Comparison of ENCODE assay signal across 9 cellular contexts in genomic region chr17:56785396-56785795, GRCh38. TPM values are rescaled to one million over a fixed set of nuclear protein-coding genes. Genes with fewer than 3 reads are reported as not detected.
A peak's percentile ranks its signal among the peaks of the same experiment; 100 is the strongest.
DNase-seq lines count a peak whose midpoint lies in the region; ATAC-seq and TF ChIP-seq lines count a peak whose summit lies in the region.
"Had no signal": no experiment of that assay in that cellular context is flagged by ENCODE, and none has a peak within 500 bp of the region (broad histone marks: within the 10 kb centered on the region; RNA-seq: fewer than 3 reads in every experiment).

No MANE protein-coding gene starts in this region.

- H3K4me2 ChIP-seq in IMR-90 (ENCODE audit: low read depth, low read length), result no peak overlapping the region
- no peak overlapping the region for H3K4me2 ChIP-seq in mesenchymal stem cell (ENCODE audit: low read length, poor library complexity, severe bottlenecking)

- POLR2A ChIA-PET in IMR-90 (lab: Charles Lee; ENCODE audit: unreplicated experiment), result no interaction called here

- H3K4me3 ChIP-seq in IMR-90 (ENCODE audit: insufficient read depth, low read depth, low read length) (no peak overlapping the region), adipocyte (ENCODE audit: low read length) (no peak overlapping the region), mesenchymal stem cell (ENCODE audit: insufficient read depth in 1 of 2, low read depth in 1 of 2, low read length in 2 of 2) (no peak overlapping the region), esophagus squamous epithelium (no peak overlapping the region)
- H3K4me3 ChIP-seq: cardiac muscle cell, thoracic aorta had no signal

- H3K27ac Mint-ChIP-seq in activated T-helper 2 cell treated with anti-CD3 and anti-CD28 coated beads, Interferon-gamma antibody, Interleukin-2, Interleukin-4, amounts not matched to agents 10 μg/mL and 5 μg/mL and 100 μg/mL, durations not matched to agents 14 hours and 24 hours and 36 hours, result no peak overlapping the region

- peak overlapping the region; percentile 62 for H4K91ac ChIP-seq in IMR-90 (ENCODE audit: insufficient read depth, low read depth, low read length)
- peak overlapping the region; percentile 90 for H4K91ac ChIP-seq in mesenchymal stem cell (ENCODE audit: low read length)

- no CpG with 5 or more reads among the region's 5 CpGs for WGBS in IMR-90 (ENCODE audit: extremely low coverage in 2 of 2, insufficient read length in 1 of 2), 2 experiments
- 73% methylated on average over 5 of the region's 5 CpGs for WGBS in mesenchymal stem cell
- WGBS in esophagus squamous epithelium, 2 donors, result 29 to 46% methylated on average over 5 of the region's 5 CpGs

- H3K56ac ChIP-seq in IMR-90 (ENCODE audit: extremely low read depth, insufficient read depth, low read length), result no peak overlapping the region

- peaks cover 11% of the 10 kb centered on the region for H3K36me3 Mint-ChIP-seq in activated T-helper 2 cell treated with anti-CD3 and anti-CD28 coated beads, Interferon-gamma antibody, Interleukin-2, Interleukin-4, amounts not matched to agents 10 μg/mL and 5 μg/mL and 100 μg/mL, durations not matched to agents 14 hours and 24 hours and 36 hours (ENCODE audit: low read depth)

- no TSS peak for BruUV-seq in IMR-90 (replicated peaks; lab: Mats Ljungman, UMichigan)

- TF ChIP-seq RAD21 in IMR-90 (IDR thresholded peaks at IDR 0.05; ENCODE audit: low read length), result no peak

- peak overlapping the region; percentile 44 to 55 for H4K8ac ChIP-seq in IMR-90 (ENCODE audit: low read depth in 2 of 2, low read length in 2 of 2)
- peak overlapping the region; percentile 35 for H4K8ac ChIP-seq in mesenchymal stem cell (ENCODE audit: low read length)

- H2BK5ac ChIP-seq in IMR-90 (ENCODE audit: low read depth, low read length, poor library complexity, severe bottlenecking) (peak overlapping the region; percentile 7), mesenchymal stem cell (ENCODE audit: low read depth, low read length, poor library complexity, severe bottlenecking) (no peak overlapping the region)

- CTCF ChIA-PET in IMR-90 (lab: Yijun Ruan, JAX), result no interaction called here

- no peak for TF ChIP-seq POLR2A in IMR-90 (IDR thresholded peaks at IDR 0.05; ENCODE audit: low read depth, low read length)
- no peak for TF ChIP-seq POLR2A in esophagus squamous epithelium (IDR thresholded peaks at IDR 0.05)

- peak overlapping the region; percentile 84 for H2BK20ac ChIP-seq in IMR-90 (ENCODE audit: low read depth, low read length)

- dilution Hi-C loops in IMR-90 (cut with HindIII; ENCODE audit: low sequenced_read_pairs, unreplicated experiment), result no loop called here

- intact Hi-C loops in IMR-90 (cut with micrococcal nuclease), result no loop called here
- intact Hi-C loops in esophagus squamous epithelium (cut with DNase I), result no loop called here
- intact Hi-C loops in activated T-helper 2 cell treated with anti-CD3 and anti-CD28 coated beads, Interferon-gamma antibody, Interleukin-2, Interleukin-4, amounts not matched to agents 10 μg/mL and 5 μg/mL and 100 μg/mL, durations not matched to agents 14 hours and 24 hours and 36 hours (cut with micrococcal nuclease), result loop anchor here (5.0 kb wide), 1 partner anchor 47 kb away; the partner anchor contains the start of genes C17orf67 and DGKE

- no peak overlapping the region for H3K4me3 Mint-ChIP-seq in activated T-helper 2 cell treated with anti-CD3 and anti-CD28 coated beads, Interferon-gamma antibody, Interleukin-2, Interleukin-4, amounts not matched to agents 10 μg/mL and 5 μg/mL and 100 μg/mL, durations not matched to agents 14 hours and 24 hours and 36 hours (ENCODE audit: low read depth)

- ATAC-seq in IMR-90 (ENCODE audit: low read depth), result 0 out of 2 replicates have a peak, but pooled peaks have one; percentile 9

- no peaks in the 10 kb centered on the region for H3K79me1 ChIP-seq in IMR-90 (ENCODE audit: low read depth in 1 of 2, low read length in 2 of 2)
- H3K79me1 ChIP-seq in mesenchymal stem cell (replicated peaks; ENCODE audit: low read length, poor library complexity, severe bottlenecking), result no peaks in the 10 kb centered on the region

- DNase-seq in DMS 273 treated with DMSO at 0.1 percent for 48 hours (lab: John Stamatoyannopoulos, UW) (peak; percentile 66), IMR-90 (peak; percentile 67), adipocyte (ENCODE audit: low read depth) (peak; percentile 37), mesenchymal stem cell (no peak), UCSD-AML1 (lab: John Stamatoyannopoulos, UW; ENCODE audit: unreplicated experiment) (no peak), esophagus squamous epithelium (lab: John Stamatoyannopoulos, UW) (no peak)
- no peak for DNase-seq in activated T-helper 2 cell treated with anti-CD3 and anti-CD28 coated beads, Interferon-gamma antibody, Interleukin-2, Interleukin-4, amounts not matched to agents 10 μg/mL and 5 μg/mL and 100 μg/mL, durations not matched to agents 14 hours and 24 hours and 36 hours (ENCODE audit: low spot score)

- H3K9ac ChIP-seq in IMR-90 (ENCODE audit: low read depth, low read length), result no peak overlapping the region
- no peak overlapping the region for H3K9ac ChIP-seq in adipocyte (ENCODE audit: low read length)
- H3K9ac ChIP-seq in mesenchymal stem cell (ENCODE audit: low read length), result no peak overlapping the region

- H3K4ac ChIP-seq in IMR-90 (ENCODE audit: low read depth, low read length) (peak overlapping the region; percentile 67), mesenchymal stem cell (ENCODE audit: low read depth in 1 of 2, low read length in 2 of 2) (peak overlapping the region in 1 of 2 experiments; percentile 69)

- H3K18ac ChIP-seq in IMR-90 (ENCODE audit: low read depth, low read length) (peak overlapping the region; percentile 62), mesenchymal stem cell (ENCODE audit: low read depth in 1 of 2, low read length in 2 of 2) (peak overlapping the region in 1 of 2 experiments; percentile 89)

- in situ Hi-C loops in IMR-90 (cut with MboI; ENCODE audit: low sequenced_read_pairs), result no loop called here

- H2BK15ac ChIP-seq in IMR-90 (ENCODE audit: low read depth, low read length) (peak overlapping the region; percentile 87; the same call in 2 of the 3 replicates), mesenchymal stem cell (ENCODE audit: low read depth, poor library complexity, severe bottlenecking) (peak overlapping the region; percentile 76)

- H3K27ac ChIP-seq in IMR-90 (ENCODE audit: insufficient read depth, low read length) (peak overlapping the region; percentile 26; the same call in 1 of the 2 replicates), mesenchymal stem cell (ENCODE audit: low read length, poor library complexity, severe bottlenecking) (no peak overlapping the region), esophagus squamous epithelium (no peak overlapping the region)
- H3K27ac ChIP-seq: cardiac muscle cell, thoracic aorta had no signal

- no peaks in the 10 kb centered on the region for H3K9me3 Mint-ChIP-seq in activated T-helper 2 cell treated with anti-CD3 and anti-CD28 coated beads, Interferon-gamma antibody, Interleukin-2, Interleukin-4, amounts not matched to agents 10 μg/mL and 5 μg/mL and 100 μg/mL, durations not matched to agents 14 hours and 24 hours and 36 hours

- H4K20me1 ChIP-seq in IMR-90 (ENCODE audit: insufficient read depth, low read length), result no peaks in the 10 kb centered on the region

- no peak overlapping the region; the same call in 1 of the 2 replicates for H4K5ac ChIP-seq in IMR-90 (ENCODE audit: low read depth, low read length)

- H3K4me1 ChIP-seq in IMR-90 (ENCODE audit: control insufficient read depth, insufficient read depth, low read length) (peaks cover 16% of the 10 kb centered on the region), adipocyte (ENCODE audit: control insufficient read depth, insufficient read depth, low read length) (peaks cover 3% of the 10 kb centered on the region), mesenchymal stem cell (ENCODE audit: control insufficient read depth, insufficient read depth, low read depth, low read length) (peaks cover 10% of the 10 kb centered on the region), esophagus squamous epithelium (peaks cover 0 to 32% (median 6%) of the 10 kb centered on the region in 3 donors)

- H2AFZ ChIP-seq in IMR-90 (replicated peaks; ENCODE audit: low read length, poor library complexity), result peak overlapping the region; percentile 48
- no peak overlapping the region for H2AFZ ChIP-seq in mesenchymal stem cell (ENCODE audit: low read depth, low read length)

- peak overlapping the region; percentile 87 for H2AK5ac ChIP-seq in IMR-90 (ENCODE audit: low read depth, low read length)
- peak overlapping the region; percentile 70 for H2AK5ac ChIP-seq in mesenchymal stem cell (ENCODE audit: low read length, severe bottlenecking)

- H3K14ac ChIP-seq in IMR-90 (replicated peaks; ENCODE audit: low read depth, low read length) (peak overlapping the region; percentile 42), mesenchymal stem cell (ENCODE audit: low read length in 2 of 2) (no peak overlapping the region)

- no peaks in the 10 kb centered on the region for H3K27me3 Mint-ChIP-seq in activated T-helper 2 cell treated with anti-CD3 and anti-CD28 coated beads, Interferon-gamma antibody, Interleukin-2, Interleukin-4, amounts not matched to agents 10 μg/mL and 5 μg/mL and 100 μg/mL, durations not matched to agents 14 hours and 24 hours and 36 hours (ENCODE audit: low read depth)

- H3K9me3 ChIP-seq in IMR-90 (ENCODE audit: control insufficient read depth, insufficient read depth, low read length), result no peaks in the 10 kb centered on the region
- no peaks in the 10 kb centered on the region for H3K9me3 ChIP-seq in adipocyte (ENCODE audit: control insufficient read depth, low read length)
- H3K9me3 ChIP-seq in mesenchymal stem cell (ENCODE audit: control insufficient read depth, low read length), result no peaks in the 10 kb centered on the region
- H3K9me3 ChIP-seq in esophagus squamous epithelium, result no peaks in the 10 kb centered on the region
- H3K9me3 ChIP-seq: thoracic aorta had no signal

- peaks cover 13% of the 10 kb centered on the region for H3K9me1 ChIP-seq in IMR-90 (ENCODE audit: insufficient read depth, low read length)

- H2BK120ac ChIP-seq in IMR-90 (ENCODE audit: low read depth, low read length) (peak overlapping the region; percentile 77), mesenchymal stem cell (ENCODE audit: low read depth, low read length) (peak overlapping the region; percentile 64)

- peak overlapping the region; percentile 62 for H2AK9ac ChIP-seq in IMR-90 (replicated peaks; ENCODE audit: low read depth, low read length, poor library complexity)

- peaks cover 39% of the 10 kb centered on the region for H3K4me1 Mint-ChIP-seq in activated T-helper 2 cell treated with anti-CD3 and anti-CD28 coated beads, Interferon-gamma antibody, Interleukin-2, Interleukin-4, amounts not matched to agents 10 μg/mL and 5 μg/mL and 100 μg/mL, durations not matched to agents 14 hours and 24 hours and 36 hours (ENCODE audit: low read depth)

- TF ChIP-seq CTCF in IMR-90 (conservative IDR thresholded peaks at IDR 0.05; ENCODE audit: low read depth, low read length) (no peak), esophagus squamous epithelium (IDR thresholded peaks at IDR 0.05) (no peak)

- H3K36me3 ChIP-seq in IMR-90 (ENCODE audit: control insufficient read depth, insufficient read depth, low read length) (no peaks in the 10 kb centered on the region), adipocyte (ENCODE audit: control insufficient read depth, insufficient read depth, low read length, severe bottlenecking) (no peaks in the 10 kb centered on the region), mesenchymal stem cell (ENCODE audit: control insufficient read depth in 1 of 2, insufficient read depth in 2 of 2, low read depth in 1 of 2, low read length in 2 of 2) (no peaks in the 10 kb centered on the region), esophagus squamous epithelium (no peaks in the 10 kb centered on the region)
- H3K36me3 ChIP-seq: cardiac muscle cell, thoracic aorta had no signal

- H3K23ac ChIP-seq in IMR-90 (ENCODE audit: low read depth, low read length), result peak overlapping the region; percentile 10; the same call in 1 of the 2 replicates
- no peak overlapping the region for H3K23ac ChIP-seq in mesenchymal stem cell (ENCODE audit: low read length in 2 of 2)

- no peaks in the 10 kb centered on the region for H3K27me3 ChIP-seq in IMR-90 (ENCODE audit: control insufficient read depth, insufficient read depth, low read length)
- H3K27me3 ChIP-seq in adipocyte (replicated peaks; ENCODE audit: control insufficient read depth, insufficient read depth, low read length), result peaks cover 20% of the 10 kb centered on the region
- H3K27me3 ChIP-seq in mesenchymal stem cell (ENCODE audit: control insufficient read depth in 1 of 2, insufficient read depth in 1 of 2, low read length in 2 of 2), result peaks cover 0 to 20% of the 10 kb centered on the region in 2 experiments
- peaks cover 0 to 16% (median 0%) of the 10 kb centered on the region in 4 donors for H3K27me3 ChIP-seq in esophagus squamous epithelium
- H3K27me3 ChIP-seq: cardiac muscle cell had no signal

- H2BK12ac ChIP-seq in mesenchymal stem cell (ENCODE audit: low read length in 2 of 2), result peak overlapping the region; percentile 75 to 97

RNA-seq across cellular contexts. Expression of gene C17orf67, which starts 48.3 kb away (rescaled TPM):
- total RNA-seq in IMR-90 (2012; rRNA removed) (0.18 and 0.56 TPM in 2 replicates), esophagus squamous epithelium (1 to 10 TPM in 1 of 4 donors, under 1 TPM in 3; 0.27 to 1.7 (median 0.53) TPM)
- polyA plus RNA-seq in IMR-90 (2012; rRNA removed), result 1.1 TPM in 2 replicates
- 0.34 and 0.87 TPM in 2 replicates for polyA plus RNA-seq in IMR-90 (2012; cell fraction: cytosol; rRNA removed)
- 1.5 and 2.4 TPM in 2 replicates for polyA plus RNA-seq in IMR-90 (2012; cell fraction: nucleus; rRNA removed; ENCODE audit: low replicate concordance)
- 1.4 TPM for polyA plus RNA-seq in mesenchymal stem cell (2013, experiment 1 of 2)
- polyA plus RNA-seq in mesenchymal stem cell (2013, experiment 2 of 2), result 1.3 TPM
- 3.7 and 4.2 TPM in 2 replicates for total RNA-seq in activated T-helper 2 cell treated with anti-CD3 and anti-CD28 coated beads, Interferon-gamma antibody, Interleukin-2, Interleukin-4, amounts not matched to agents 10 μg/mL and 5 μg/mL and 100 μg/mL, durations not matched to agents 14 hours and 24 hours and 36 hours

RNA-seq across cellular contexts. Expression of gene DGKE, which starts 48.6 kb away (rescaled TPM):
- total RNA-seq in IMR-90 (2012; rRNA removed) (4.7 and 5.0 TPM in 2 replicates), esophagus squamous epithelium (10 to 100 TPM in 1 of 4 donors, 1 to 10 TPM in 3; 1.7 to 10.7 (median 7.9) TPM)
- polyA plus RNA-seq in IMR-90 (2012; rRNA removed), result 2.4 and 3.9 TPM in 2 replicates
- polyA plus RNA-seq in IMR-90 (2012; cell fraction: cytosol; rRNA removed), result 1.0 and 1.4 TPM in 2 replicates
- 17.7 and 19.8 TPM in 2 replicates for polyA plus RNA-seq in IMR-90 (2012; cell fraction: nucleus; rRNA removed; ENCODE audit: low replicate concordance)
- 4.3 TPM for polyA plus RNA-seq in mesenchymal stem cell (2013, experiment 1 of 2)
- 4.3 TPM for polyA plus RNA-seq in mesenchymal stem cell (2013, experiment 2 of 2)
- total RNA-seq in activated T-helper 2 cell treated with anti-CD3 and anti-CD28 coated beads, Interferon-gamma antibody, Interleukin-2, Interleukin-4, amounts not matched to agents 10 μg/mL and 5 μg/mL and 100 μg/mL, durations not matched to agents 14 hours and 24 hours and 36 hours, result 26.5 and 28.9 TPM in 2 replicates

Comparison
In these comparisons a context has a peak if more than half of its experiments do, and no peak if none do; other contexts are left out.
1. DNase-seq: peak in DMS 273 treated with DMSO at 0.1 percent for 48 hours (single experiment), IMR-90 (single experiment) and adipocyte (single experiment); none in mesenchymal stem cell (single experiment), UCSD-AML1 (single experiment), esophagus squamous epithelium (single experiment) and activated T-helper 2 cell treated with anti-CD3 and anti-CD28 coated beads, Interferon-gamma antibody, Interleukin-2, Interleukin-4, amounts not matched to agents 10 μg/mL and 5 μg/mL and 100 μg/mL, durations not matched to agents 14 hours and 24 hours and 36 hours (single experiment).